ENCODE assay signal across 16 cellular contexts in the genomic region with DNA sequence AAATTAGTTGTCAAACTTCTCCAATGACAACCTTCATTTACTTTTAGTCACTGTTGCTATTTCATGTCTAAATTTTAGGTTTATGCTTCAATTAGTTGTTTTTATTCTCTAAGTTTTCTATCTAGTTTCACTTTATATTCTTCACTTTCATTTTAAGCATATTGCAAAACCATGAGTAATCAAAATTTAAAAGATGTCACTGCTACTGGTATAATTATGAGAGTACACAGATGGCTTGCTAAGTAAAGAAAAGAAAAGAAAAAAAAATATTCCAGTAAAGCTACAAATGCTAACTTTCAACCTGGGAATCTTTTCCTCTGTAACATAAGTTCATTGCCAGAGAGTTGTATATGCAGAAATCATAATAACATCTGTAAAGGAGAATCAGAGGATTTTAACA.
A peak's percentile ranks its signal among the peaks of the same experiment; 100 is the strongest.
DNase-seq lines count a peak whose midpoint lies in the region; ATAC-seq, FAIRE-seq and TF ChIP-seq lines count a peak whose summit lies in the region.
"Had no signal": no experiment of that assay in that cellular context is flagged by ENCODE, and none has a peak within 500 bp of the region (broad histone marks: within the 10 kb centered on the region; RNA-seq: fewer than 3 reads in every experiment).

No MANE protein-coding gene starts in this region.

- no peak for ATAC-seq in psoas muscle
- no peak for ATAC-seq in HG02970 (IDR thresholded peaks at IDR 0.05; ENCODE audit: low FRiP score, unreplicated experiment)
- ATAC-seq: Panc1 had no signal

- H3K9me2 ChIP-seq in Karpas-422 (replicated peaks; ENCODE audit: insufficient read depth, low read length), result no peaks in the 10 kb centered on the region

- no peak overlapping the region for H3K4me2 ChIP-seq in Karpas-422 (ENCODE audit: low read depth, low read length, poor library complexity, severe bottlenecking)

- H3K4me3 ChIP-seq in Karpas-422 (ENCODE audit: low read length), result no peak overlapping the region
- H3K4me3 ChIP-seq in fibroblast of villous mesenchyme (ENCODE audit: low read depth, low read length), result no peak overlapping the region
- no peak overlapping the region for H3K4me3 ChIP-seq in psoas muscle

- H4K20me1 ChIP-seq in Karpas-422 (ENCODE audit: insufficient read depth, low read depth, low read length), result no peaks in the 10 kb centered on the region

- H3K9ac ChIP-seq in Karpas-422 (ENCODE audit: low read length), result no peak overlapping the region

- FAIRE-seq in HTR-8/SVneo (lab: Jason Lieb, UNC), result no peak

- H3K9me3 ChIP-seq in Karpas-422 (ENCODE audit: low read length) (peaks cover 4% of the 10 kb centered on the region; the same call in 1 of the 2 replicates), psoas muscle (no peaks in the 10 kb centered on the region)
- H3K9me3 ChIP-seq: Caco-2 had no signal

- H3K27ac ChIP-seq in Karpas-422 (ENCODE audit: low read length) (no peak overlapping the region), angular gyrus (ENCODE audit: low read depth, low read length) (peak overlapping the region; percentile 22), psoas muscle (no peak overlapping the region)

- no peaks in the 10 kb centered on the region for H3K36me3 ChIP-seq in Karpas-422 (ENCODE audit: insufficient read depth, low read length)
- no peaks in the 10 kb centered on the region for H3K36me3 ChIP-seq in psoas muscle (ENCODE audit: insufficient read depth in 1 of 2, low read depth in 1 of 2)

- no peaks in the 10 kb centered on the region for H3K79me2 ChIP-seq in Karpas-422 (ENCODE audit: low read length)

- H3K4me1 ChIP-seq in Karpas-422 (ENCODE audit: low read length), result no peaks in the 10 kb centered on the region
- H3K4me1 ChIP-seq in psoas muscle, result no peaks in the 10 kb centered on the region
- H3K4me1 ChIP-seq: Caco-2 had no signal

- H3K27me3 ChIP-seq in Karpas-422 (ENCODE audit: low read length) (no peaks in the 10 kb centered on the region), psoas muscle (ENCODE audit: insufficient read depth in 3 of 3, low read length in 2 of 3) (no peaks in the 10 kb centered on the region)

- intact Hi-C loops in psoas muscle (cut with DNase I), result no loop called here

- TF ChIP-seq CTCF in fibroblast of villous mesenchyme (IDR thresholded peaks at IDR 0.05; ENCODE audit: insufficient read depth, low read depth, low read length) (no peak), psoas muscle (IDR thresholded peaks at IDR 0.05) (no peak)

- H2AFZ ChIP-seq in Karpas-422 (ENCODE audit: low read length), result 0 out of 2 replicates have a peak overlapping the region, but pooled peaks have one; percentile 77

- no peak for DNase-seq in Karpas-422
- peak; percentile 19 for DNase-seq in fibroblast of villous mesenchyme (ENCODE audit: low read depth)
- peak; percentile 53 for DNase-seq in superior temporal gyrus (ENCODE audit: extremely low spot score)
- DNase-seq in psoas muscle, result no peak
- DNase-seq in HTR-8/SVneo (ENCODE audit: insufficient read length, low spot score), result no peak
- DNase-seq: AML-193, Caco-2, DMS153, H9, NCI-H1048, NCI-H1436 treated with DMSO at 0.1 percent for 48 hours, NCI-H2081, NCI-H774 had no signal

Comparison
In these comparisons a context has a peak if more than half of its experiments do, and no peak if none do; other contexts are left out.
1. DNase-seq: peak in fibroblast of villous mesenchyme (single experiment) and superior temporal gyrus (single experiment); none in Karpas-422 (single experiment), psoas muscle (0 of 2) and HTR-8/SVneo (single experiment).